Comparison of ENCODE assay signal across 8 cellular contexts in the genomic region with DNA sequence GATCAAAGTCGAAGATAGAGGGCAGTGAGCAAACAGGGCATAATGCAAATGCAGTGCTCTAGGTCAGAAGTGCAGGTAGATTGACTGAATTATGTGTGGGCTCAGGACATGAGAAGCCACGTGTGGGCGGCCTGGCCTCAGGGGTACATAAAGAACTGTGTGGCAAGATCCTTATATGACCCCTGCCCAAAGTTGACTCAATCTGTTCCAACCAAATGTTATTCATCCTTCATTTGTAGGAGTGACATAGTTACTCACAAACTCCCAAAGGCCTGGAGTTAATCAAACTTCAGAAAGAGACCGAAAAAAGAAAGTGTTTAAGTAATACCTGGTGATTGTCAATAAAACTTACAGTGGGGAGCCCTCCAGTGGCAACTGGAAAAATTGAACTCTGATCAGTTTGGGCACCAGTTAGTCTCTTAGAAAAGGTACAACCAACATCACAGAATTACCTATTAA.
DNase-seq lines count a peak whose midpoint lies in the region; TF ChIP-seq lines count a peak whose summit lies in the region.

No MANE protein-coding gene starts in this region.

- H3K9me2 ChIP-seq in OCI-LY1 (ENCODE audit: low read depth, low read length) = no peaks in the 10 kb centered on the region

- no peaks in the 10 kb centered on the region for H3K9me3 ChIP-seq in OCI-LY1 (ENCODE audit: low read length)
- no peaks in the 10 kb centered on the region for H3K9me3 ChIP-seq in fibroblast of lung (ENCODE audit: control insufficient read depth, insufficient read depth, low read depth, low read length)

- H3K4me3 ChIP-seq in AG04449 (ENCODE audit: low read depth, low read length) (no peak overlapping the region), OCI-LY1 (ENCODE audit: low read depth, low read length, poor library complexity, severe bottlenecking) (no peak overlapping the region), fibroblast of lung (replicated peaks in 1 of 4; ENCODE audit: control extremely low read depth in 1 of 4, insufficient read depth in 1 of 4, low read depth in 3 of 4, low read length in 4 of 4) (no peak overlapping the region), skeletal muscle cell (ENCODE audit: low read depth, low read length) (no peak overlapping the region)

- no peaks in the 10 kb centered on the region for H3K36me3 ChIP-seq in OCI-LY1 (ENCODE audit: insufficient read depth, low read length)
- no peaks in the 10 kb centered on the region for H3K36me3 ChIP-seq in fibroblast of lung (ENCODE audit: control insufficient read depth, insufficient read depth, low read length)

- TF ChIP-seq CTCF in AG04449 (IDR thresholded peaks at IDR 0.05; ENCODE audit: insufficient read depth, low read length, missing control alignments) (peak; percentile 40), GM12873 (IDR thresholded peaks at IDR 0.05; ENCODE audit: insufficient read depth, low read depth, low read length, missing control alignments) (peak; percentile 40), OCI-LY1 (IDR thresholded peaks at IDR 0.05; ENCODE audit: low read length) (peak; percentile 50; the same call in 1 of the 2 replicates), fibroblast of lung (conservative IDR thresholded peaks at IDR 0.05 in 1 of 2, IDR thresholded peaks at IDR 0.05 in 1 of 2; ENCODE audit: low read depth in 1 of 2, low read length in 2 of 2) (peak; percentile 51 to 67)

- H3F3A ChIP-seq in OCI-LY1 (ENCODE audit: insufficient read depth, low read length) = no peaks in the 10 kb centered on the region

- H3K27ac ChIP-seq in OCI-LY1 (ENCODE audit: low read depth, low read length, poor library complexity, severe bottlenecking) (no peak overlapping the region), fibroblast of lung (ENCODE audit: insufficient read depth, low read length) (no peak overlapping the region)

- CTCF ChIA-PET in AG04449 (lab: Yijun Ruan, JAX) = interaction anchor here (0.7 to 1.8 kb wide), 11 partner anchors 8 to 1266 kb away, joined by 3 to 7 read pairs (median 3); no protein-coding TSS in a partner anchor

- H3K4me2 ChIP-seq in OCI-LY1 (ENCODE audit: low read length) (no peak overlapping the region), fibroblast of lung (ENCODE audit: extremely low read depth, insufficient read depth, low read length) (no peak overlapping the region)

- H4K20me1 ChIP-seq in OCI-LY1 (ENCODE audit: insufficient read depth, low read length) = no peaks in the 10 kb centered on the region
- no peaks in the 10 kb centered on the region for H4K20me1 ChIP-seq in fibroblast of lung (ENCODE audit: control insufficient read depth, extremely low read depth, insufficient read depth, low read length)

- H3K9ac ChIP-seq in OCI-LY1 (ENCODE audit: low read length) = no peak overlapping the region
- no peak overlapping the region for H3K9ac ChIP-seq in fibroblast of lung (ENCODE audit: insufficient read depth, low read length)

- H3K27me3 ChIP-seq in OCI-LY1 (ENCODE audit: insufficient read depth, low read length) (no peaks in the 10 kb centered on the region), fibroblast of lung (ENCODE audit: control insufficient read depth, insufficient read depth, low read length) (no peaks in the 10 kb centered on the region)

- peak; percentile 3 for DNase-seq in AG04449 (ENCODE audit: low read depth, low spot score)
- DNase-seq in fibroblast of lung (ENCODE audit: low read depth in 2 of 2) = peak; percentile 47 to 53
- peak; percentile 56 for DNase-seq in skeletal muscle cell (ENCODE audit: low read depth)
- DNase-seq in GDM1 (lab: John Stamatoyannopoulos, UW) = no peak
- no peak for DNase-seq in stimulated activated naive CD4-positive, alpha-beta T cell (lab: John Stamatoyannopoulos, UW)
- no peak for DNase-seq in activated CD4-positive, alpha-beta T cell treated with anti-CD3 and anti-CD28 coated beads for 1 hour

- POLR2A ChIA-PET in AG04449 (lab: Yijun Ruan, JAX) = no interaction called here

- H3K4me1 ChIP-seq in OCI-LY1 (ENCODE audit: insufficient read depth, low read length, severe bottlenecking) (no peaks in the 10 kb centered on the region), fibroblast of lung (ENCODE audit: control insufficient read depth, extremely low read depth, insufficient read depth, low read length) (no peaks in the 10 kb centered on the region)

- H3K79me2 ChIP-seq in OCI-LY1 (ENCODE audit: insufficient read depth, low read length) = no peaks in the 10 kb centered on the region
- no peaks in the 10 kb centered on the region for H3K79me2 ChIP-seq in fibroblast of lung (ENCODE audit: control insufficient read depth, insufficient read depth, low read length)

- H2AFZ ChIP-seq in OCI-LY1 (ENCODE audit: low read length) (no peak overlapping the region), fibroblast of lung (ENCODE audit: low read length) (no peak overlapping the region)

Comparison
In these comparisons a context has a peak if more than half of its experiments do, and no peak if none do; other contexts are left out.
1. DNase-seq: peak in AG04449 (single experiment), fibroblast of lung (2 of 2) and skeletal muscle cell (single experiment); none in GDM1 (single experiment), stimulated activated naive CD4-positive, alpha-beta T cell (0 of 6) and activated CD4-positive, alpha-beta T cell treated with anti-CD3 and anti-CD28 coated beads for 1 hour (single experiment).
2. Peak in every context shown above with its lines, with median percentiles within 50 percentile points of each other: CTCF ChIP-seq.